13 cellular contexts compared by ENCODE assay signal in the genomic region with DNA sequence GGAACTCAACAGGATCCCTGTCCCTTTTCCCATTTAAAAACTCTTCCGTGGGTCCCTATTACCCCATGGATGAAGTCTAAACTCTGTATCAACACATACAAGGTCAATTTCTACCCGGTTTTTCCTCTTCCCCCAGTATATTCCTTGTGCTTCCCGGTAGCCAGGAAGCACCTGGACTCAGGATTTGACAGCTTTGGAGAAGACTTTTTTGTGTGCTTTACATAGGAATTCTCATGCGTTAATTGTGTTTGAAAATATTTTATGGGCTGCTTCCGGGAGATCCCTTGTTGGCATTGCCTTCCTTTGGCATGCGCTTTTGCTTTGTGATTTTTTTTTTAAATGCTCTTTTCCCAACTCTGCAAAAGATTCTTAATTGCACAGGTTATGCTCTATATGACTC. TPM values are rescaled to one million over a fixed set of nuclear protein-coding genes. Genes with fewer than 3 reads are reported as not detected.
DNase-seq lines count a peak whose midpoint lies in the region; ATAC-seq, FAIRE-seq and TF ChIP-seq lines count a peak whose summit lies in the region.
"Had no signal": no experiment of that assay in that cellular context is flagged by ENCODE, and none has a peak within 500 bp of the region (broad histone marks: within the 10 kb centered on the region; RNA-seq: fewer than 3 reads in every experiment).

No MANE protein-coding gene starts in this region.

- TF ChIP-seq CTCF in WTC11 (IDR thresholded peaks at IDR 0.05) (no peak), keratinocyte (optimal IDR thresholded peaks at IDR 0.05 in 1 of 3, IDR thresholded peaks at IDR 0.05 in 1 of 3, conservative IDR thresholded peaks at IDR 0.05 in 1 of 3; ENCODE audit: extremely low read depth in 1 of 3, insufficient read depth in 2 of 3, low read length in 3 of 3) (no peak)

- H2AFZ ChIP-seq in keratinocyte (ENCODE audit: control insufficient read depth, low read length) (no peak overlapping the region), Karpas-422 (ENCODE audit: low read length) (no peak overlapping the region)

- DNase-seq in activated CD4-positive, alpha-beta T cell treated with anti-CD3 and anti-CD28 coated beads, Interleukin-2, amount 10 ng/mL, durations not matched to agents 24 days and 14 days = no peak
- DNase-seq in activated CD4-positive, alpha-beta T cell treated with anti-CD3 and anti-CD28 coated beads, Interleukin-2, amount 50 U/mL, for 4 hours = no peak
- DNase-seq in WTC11 (ENCODE audit: low spot score) (no peak), keratinocyte (ENCODE audit: low read depth, low spot score) (no peak), Karpas-422 (no peak)
- no peak for DNase-seq in stimulated activated effector memory CD8-positive, alpha-beta T cell treated with anti-CD3 and anti-CD28 coated beads, Interleukin-12 subunit alpha, Interleukin-12 subunit beta, amount 100 ng/mL, for 72 hours (ENCODE audit: low spot score in 2 of 2)
- no peak for DNase-seq in activated CD4-positive, alpha-beta T cell treated with anti-CD3 and anti-CD28 coated beads for 4 hours
- DNase-seq: colonic mucosa, NCI-H146, NCI-H510A treated with DMSO at 0.1 percent for 48 hours had no signal

- TF ChIP-seq POLR2A in GM18505 (IDR thresholded peaks at IDR 0.05; ENCODE audit: borderline replicate concordance, extremely low read depth, insufficient read depth, insufficient read length) = no peak

- H3K79me2 ChIP-seq in keratinocyte (ENCODE audit: control insufficient read depth, insufficient read depth, low read length) (peaks cover 85% of the 10 kb centered on the region), Karpas-422 (ENCODE audit: low read length) (peaks cover 97% of the 10 kb centered on the region)

- peaks cover 19% of the 10 kb centered on the region for H3K36me3 Mint-ChIP-seq in activated CD4-positive, alpha-beta T cell treated with anti-CD3 and anti-CD28 coated beads, Interleukin-2, amount 10 ng/mL, durations not matched to agents 24 days and 14 days (ENCODE audit: low read depth)
- H3K36me3 Mint-ChIP-seq in WTC11 = no peaks in the 10 kb centered on the region
- peaks cover 36% of the 10 kb centered on the region for H3K36me3 Mint-ChIP-seq in stimulated activated effector memory CD8-positive, alpha-beta T cell treated with anti-CD3 and anti-CD28 coated beads, Interleukin-12 subunit alpha, Interleukin-12 subunit beta, amount 100 ng/mL, for 72 hours

- H3K27me3 ChIP-seq in keratinocyte (ENCODE audit: control insufficient read depth, extremely low read depth, insufficient read depth, low read length) = no peaks in the 10 kb centered on the region
- no peaks in the 10 kb centered on the region for H3K27me3 ChIP-seq in Karpas-422 (ENCODE audit: low read length)
- H3K27me3 ChIP-seq: colonic mucosa had no signal

- H3K36me3 ChIP-seq in keratinocyte (ENCODE audit: control insufficient read depth in 2 of 2, extremely low read depth in 1 of 2, insufficient read depth in 2 of 2, low read length in 2 of 2) = peaks cover 0 to 3% of the 10 kb centered on the region in 2 experiments
- H3K36me3 ChIP-seq in Karpas-422 (ENCODE audit: insufficient read depth, low read length) = no peaks in the 10 kb centered on the region
- H3K36me3 ChIP-seq: colonic mucosa had no signal

- peaks cover 14% of the 10 kb centered on the region for H4K20me1 ChIP-seq in keratinocyte (ENCODE audit: control insufficient read depth, extremely low read depth, insufficient read depth, low read length)
- no peaks in the 10 kb centered on the region for H4K20me1 ChIP-seq in Karpas-422 (ENCODE audit: insufficient read depth, low read depth, low read length)

- CTCF ChIA-PET in WTC11 (lab: Charles Lee) = no interaction called here

- intact Hi-C loops in activated CD4-positive, alpha-beta T cell treated with anti-CD3 and anti-CD28 coated beads, Interleukin-2, amount 10 ng/mL, durations not matched to agents 24 days and 14 days (cut with micrococcal nuclease) = no loop called here

- no peaks in the 10 kb centered on the region for H3K27me3 Mint-ChIP-seq in activated CD4-positive, alpha-beta T cell treated with anti-CD3 and anti-CD28 coated beads, Interleukin-2, amount 10 ng/mL, durations not matched to agents 24 days and 14 days
- H3K27me3 Mint-ChIP-seq in WTC11 (ENCODE audit: low read depth) = no peaks in the 10 kb centered on the region

- H3K27ac Mint-ChIP-seq in activated CD4-positive, alpha-beta T cell treated with anti-CD3 and anti-CD28 coated beads, Interleukin-2, amount 10 ng/mL, durations not matched to agents 24 days and 14 days = no peak overlapping the region
- peak overlapping the region; percentile 96 for H3K27ac Mint-ChIP-seq in WTC11
- H3K27ac Mint-ChIP-seq in stimulated activated effector memory CD8-positive, alpha-beta T cell treated with anti-CD3 and anti-CD28 coated beads, Interleukin-12 subunit alpha, Interleukin-12 subunit beta, amount 100 ng/mL, for 72 hours = peak overlapping the region; percentile 40

- POLR2A ChIA-PET in WTC11 (lab: Charles Lee) = no interaction called here

- peaks cover 28% of the 10 kb centered on the region for H3K4me1 Mint-ChIP-seq in activated CD4-positive, alpha-beta T cell treated with anti-CD3 and anti-CD28 coated beads, Interleukin-2, amount 10 ng/mL, durations not matched to agents 24 days and 14 days
- H3K4me1 Mint-ChIP-seq in WTC11 = peaks cover 77% of the 10 kb centered on the region
- H3K4me1 Mint-ChIP-seq in stimulated activated effector memory CD8-positive, alpha-beta T cell treated with anti-CD3 and anti-CD28 coated beads, Interleukin-12 subunit alpha, Interleukin-12 subunit beta, amount 100 ng/mL, for 72 hours = peaks cover 39% of the 10 kb centered on the region

- H3K4me3 ChIP-seq in keratinocyte (ENCODE audit: control insufficient read depth in 2 of 3, extremely low read depth in 1 of 3, insufficient read depth in 2 of 3, low read depth in 1 of 3, low read length in 3 of 3) = no peak overlapping the region
- no peak overlapping the region for H3K4me3 ChIP-seq in Karpas-422 (ENCODE audit: low read length)
- H3K4me3 ChIP-seq: A549, colonic mucosa had no signal

- peak overlapping the region; percentile 47 for H3K4me2 ChIP-seq in keratinocyte (ENCODE audit: control insufficient read depth, extremely low read depth, insufficient read depth, low read depth, low read length)
- no peak overlapping the region for H3K4me2 ChIP-seq in Karpas-422 (ENCODE audit: low read depth, low read length, poor library complexity, severe bottlenecking)

- no peaks in the 10 kb centered on the region for H3K9me2 ChIP-seq in Karpas-422 (replicated peaks; ENCODE audit: insufficient read depth, low read length)

- H3K9me1 ChIP-seq in keratinocyte (ENCODE audit: control insufficient read depth, extremely low read depth, insufficient read depth, low read length) = peaks cover 2% of the 10 kb centered on the region

- H3K27ac ChIP-seq in keratinocyte (ENCODE audit: control insufficient read depth, insufficient read depth, low read length) (peak overlapping the region; percentile 62), Karpas-422 (ENCODE audit: low read length) (no peak overlapping the region)
- H3K27ac ChIP-seq: colonic mucosa had no signal

- no peaks in the 10 kb centered on the region for H3K9me3 Mint-ChIP-seq in activated CD4-positive, alpha-beta T cell treated with anti-CD3 and anti-CD28 coated beads, Interleukin-2, amount 10 ng/mL, durations not matched to agents 24 days and 14 days
- H3K9me3 Mint-ChIP-seq in WTC11 = no peaks in the 10 kb centered on the region
- H3K9me3 Mint-ChIP-seq in stimulated activated effector memory CD8-positive, alpha-beta T cell treated with anti-CD3 and anti-CD28 coated beads, Interleukin-12 subunit alpha, Interleukin-12 subunit beta, amount 100 ng/mL, for 72 hours = no peaks in the 10 kb centered on the region

- ATAC-seq in WTC11 (no peak), GM18505 (IDR thresholded peaks at IDR 0.05; ENCODE audit: unreplicated experiment) (no peak)
- no peak for ATAC-seq in stimulated activated effector memory CD8-positive, alpha-beta T cell treated with anti-CD3 and anti-CD28 coated beads, Interleukin-12 subunit alpha, Interleukin-12 subunit beta, amount 100 ng/mL, for 72 hours

- peak overlapping the region; percentile 5 for H3K4me3 Mint-ChIP-seq in activated CD4-positive, alpha-beta T cell treated with anti-CD3 and anti-CD28 coated beads, Interleukin-2, amount 10 ng/mL, durations not matched to agents 24 days and 14 days
- H3K4me3 Mint-ChIP-seq in WTC11 = peak overlapping the region; percentile 52
- no peak overlapping the region for H3K4me3 Mint-ChIP-seq in stimulated activated effector memory CD8-positive, alpha-beta T cell treated with anti-CD3 and anti-CD28 coated beads, Interleukin-12 subunit alpha, Interleukin-12 subunit beta, amount 100 ng/mL, for 72 hours

- H3K4me1 ChIP-seq in keratinocyte (ENCODE audit: control insufficient read depth, extremely low read depth, insufficient read depth, low read length) (peaks cover 42% of the 10 kb centered on the region), Karpas-422 (ENCODE audit: low read length) (peaks cover 9% of the 10 kb centered on the region)

- H3K9me3 ChIP-seq in keratinocyte (ENCODE audit: control insufficient read depth, low read depth, low read length) (no peaks in the 10 kb centered on the region), Karpas-422 (ENCODE audit: low read length) (no peaks in the 10 kb centered on the region)
- H3K9me3 ChIP-seq: A549, colonic mucosa had no signal

- no peak overlapping the region for H3K9ac ChIP-seq in keratinocyte (ENCODE audit: control insufficient read depth, extremely low read depth, insufficient read depth, low read length)
- no peak overlapping the region for H3K9ac ChIP-seq in Karpas-422 (ENCODE audit: low read length)

- FAIRE-seq in keratinocyte (lab: Jason Lieb, UNC) = no peak
- FAIRE-seq: A549, D721Med had no signal

- dilution Hi-C loops in keratinocyte (cut with MboI; ENCODE audit: extremely low pct_ligation_motif_present, low sequenced_read_pairs) = no loop called here

RNA-seq across cellular contexts. Expression of a gene that starts 7.2 kb away (rescaled TPM):
- 161 and 162 TPM in 2 replicates for total RNA-seq in activated CD4-positive, alpha-beta T cell treated with anti-CD3 and anti-CD28 coated beads, Interleukin-2, amount 10 ng/mL, durations not matched to agents 24 days and 14 days
- 170 to 173 TPM (median 172 TPM) in 3 replicates for total RNA-seq in WTC11 (2021)
- 59.1 to 142 TPM (median 127 TPM) in 3 replicates for polyA plus RNA-seq in keratinocyte
- 209 TPM for polyA plus RNA-seq in keratinocyte (2011; ENCODE audit: low read depth)
- polyA plus RNA-seq in keratinocyte (2011; cell fraction: cytosol; rRNA removed) = 100 and 144 TPM in 2 replicates
- 33.2 and 48.1 TPM in 2 replicates for polyA plus RNA-seq in keratinocyte (2011; cell fraction: nucleus; rRNA removed)
- polyA plus RNA-seq in keratinocyte (2012; ENCODE audit: low replicate concordance) = 76.6 and 160 TPM in 2 replicates
- 31.1 to 65.7 TPM (median 38.3 TPM) in 3 replicates for polyA minus RNA-seq in keratinocyte
- polyA minus RNA-seq in keratinocyte (2011; cell fraction: cytosol; rRNA and poly(A)+ RNA removed) = 119 TPM
- 15.2 and 25.1 TPM in 2 replicates for polyA minus RNA-seq in keratinocyte (2011; cell fraction: nucleus; rRNA and poly(A)+ RNA removed)
- 116 and 131 TPM in 2 replicates for total RNA-seq in Karpas-422 (2014; rRNA removed; shearing (Covaris generic); ENCODE audit: low replicate concordance)
